In the genomic region with DNA sequence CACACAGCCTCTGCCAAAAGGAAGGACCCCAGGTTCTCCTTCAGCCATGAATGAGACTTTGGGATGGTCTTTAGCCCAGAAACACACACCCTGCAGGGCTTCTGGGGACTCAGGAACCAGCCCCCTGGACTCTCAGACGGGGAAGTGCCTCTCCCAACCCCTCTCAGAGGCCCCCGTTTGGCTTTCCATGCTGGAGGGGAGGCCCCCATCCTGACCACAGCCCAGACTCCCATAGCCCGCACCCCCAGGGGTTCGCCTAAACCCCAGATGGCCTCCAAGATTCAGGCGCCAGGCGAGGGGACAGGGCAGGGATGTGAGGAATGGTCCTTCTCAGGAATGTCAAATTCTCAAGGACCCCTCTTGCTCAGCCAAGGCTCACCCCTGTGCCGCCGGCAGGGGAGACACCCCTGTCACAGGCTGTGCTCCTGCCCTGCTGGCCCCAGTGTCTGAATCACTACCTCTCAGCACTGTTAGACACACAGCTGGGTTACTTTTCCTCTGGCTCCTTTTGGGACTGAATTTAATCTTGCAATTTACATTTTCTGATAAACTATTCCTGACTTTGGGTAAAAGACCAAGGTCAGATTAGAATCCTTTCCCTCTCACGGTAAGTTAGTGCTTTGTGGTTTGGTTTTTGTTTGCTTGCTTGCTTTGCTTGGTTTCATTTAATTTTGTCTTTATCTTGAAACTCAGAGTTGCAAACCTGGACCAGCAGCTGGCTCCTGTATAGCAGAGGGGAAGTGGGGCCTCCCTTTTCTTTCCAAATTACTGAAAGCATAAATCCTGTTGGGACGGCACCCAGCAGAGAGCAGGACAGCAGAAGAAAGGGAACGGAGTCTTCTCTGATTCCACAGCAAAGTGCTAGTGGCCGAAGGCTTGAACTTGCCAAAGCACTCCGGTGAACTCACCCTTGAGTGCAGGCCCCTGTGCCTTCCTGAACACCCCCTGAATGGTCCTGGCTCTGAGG, we compare ENCODE assay signal across 17 cellular contexts.
A peak's percentile ranks its signal among the peaks of the same experiment; 100 is the strongest.
DNase-seq lines count a peak whose midpoint lies in the region; ATAC-seq and TF ChIP-seq lines count a peak whose summit lies in the region.
"Had no signal": no experiment of that assay in that cellular context is flagged by ENCODE, and none has a peak within 500 bp of the region (broad histone marks: within the 10 kb centered on the region; RNA-seq: fewer than 3 reads in every experiment).

No MANE protein-coding gene starts in this region.

- TF ChIP-seq POLR2A in heart left ventricle (IDR thresholded peaks at IDR 0.05): no peak

- peak; percentile 66 for DNase-seq in cardiac septum (ENCODE audit: low spot score)
- DNase-seq in heart left ventricle: no peak
- DNase-seq in ecto neural progenitor cell (ENCODE audit: low spot score): peak; percentile 45
- DNase-seq in DMS153 treated with DMSO at 0.1 percent for 48 hours (lab: John Stamatoyannopoulos, UW; ENCODE audit: unreplicated experiment): no peak
- DNase-seq in NK-92 (lab: John Stamatoyannopoulos, UW; ENCODE audit: unreplicated experiment): no peak
- DNase-seq in caudate nucleus (lab: John Stamatoyannopoulos, UW): no peak
- DNase-seq: GDM1, GM23248, KG1, NCI-H1417 treated with DMSO at 0.1 percent for 48 hours, NCI-H2029, NCI-H2171, NCI-H446 treated with DMSO at 0.1 percent for 48 hours, NCI-H748 treated with DMSO at 0.1 percent for 48 hours had no signal

- H3K36me3 ChIP-seq in heart left ventricle (no peaks in the 10 kb centered on the region), neuron (ENCODE audit: insufficient read depth, low read length) (no peaks in the 10 kb centered on the region)

- no peak for ATAC-seq in heart left ventricle
- ATAC-seq: GM12878 had no signal

- H3K27ac ChIP-seq in heart left ventricle (no peak overlapping the region), caudate nucleus (ENCODE audit: low read depth, low read length) (no peak overlapping the region)
- H3K27ac ChIP-seq: C4-2B, GM23248 had no signal

- intact Hi-C loops in cardiac septum (cut with DNase I): no loop called here
- intact Hi-C loops in heart left ventricle (cut with DNase I): no loop called here

- peaks cover 0 to 20% (median 0%) of the 10 kb centered on the region in 9 donors for H3K27me3 ChIP-seq in heart left ventricle
- H3K27me3 ChIP-seq in neuron (ENCODE audit: insufficient read depth, low read length): peaks cover 4% of the 10 kb centered on the region

- H3K9me3 ChIP-seq in heart left ventricle (no peaks in the 10 kb centered on the region), neuron (ENCODE audit: low read length) (no peaks in the 10 kb centered on the region)

- no peaks in the 10 kb centered on the region for H3K4me1 ChIP-seq in heart left ventricle
- peaks cover 15% of the 10 kb centered on the region for H3K4me1 ChIP-seq in neuron (ENCODE audit: insufficient read depth, low read length)

- TF ChIP-seq CTCF in heart left ventricle (IDR thresholded peaks at IDR 0.05): no peak

- H3K4me3 ChIP-seq in heart left ventricle (no peak overlapping the region), neuron (ENCODE audit: low read length) (no peak overlapping the region)
- H3K4me3 ChIP-seq: GM12878, GM23248 had no signal

- WGBS in heart left ventricle, 4 donors: 61 to 68% (median 64%) methylated on average over 12 to 13 of the region's 13 CpGs

- H2AFZ ChIP-seq in neuron (ENCODE audit: low read depth, low read length): peak overlapping the region; percentile 66
- H2AFZ ChIP-seq: GM23248 had no signal

Comparison
In these comparisons a context has a peak if more than half of its experiments do, and no peak if none do; other contexts are left out.
1. DNase-seq: peak in cardiac septum (single experiment) and ecto neural progenitor cell (single experiment); none in heart left ventricle (0 of 5), DMS153 treated with DMSO at 0.1 percent for 48 hours (single experiment), NK-92 (single experiment) and caudate nucleus (0 of 61).